ENCODE assay signal across 11 cellular contexts in the genomic region with DNA sequence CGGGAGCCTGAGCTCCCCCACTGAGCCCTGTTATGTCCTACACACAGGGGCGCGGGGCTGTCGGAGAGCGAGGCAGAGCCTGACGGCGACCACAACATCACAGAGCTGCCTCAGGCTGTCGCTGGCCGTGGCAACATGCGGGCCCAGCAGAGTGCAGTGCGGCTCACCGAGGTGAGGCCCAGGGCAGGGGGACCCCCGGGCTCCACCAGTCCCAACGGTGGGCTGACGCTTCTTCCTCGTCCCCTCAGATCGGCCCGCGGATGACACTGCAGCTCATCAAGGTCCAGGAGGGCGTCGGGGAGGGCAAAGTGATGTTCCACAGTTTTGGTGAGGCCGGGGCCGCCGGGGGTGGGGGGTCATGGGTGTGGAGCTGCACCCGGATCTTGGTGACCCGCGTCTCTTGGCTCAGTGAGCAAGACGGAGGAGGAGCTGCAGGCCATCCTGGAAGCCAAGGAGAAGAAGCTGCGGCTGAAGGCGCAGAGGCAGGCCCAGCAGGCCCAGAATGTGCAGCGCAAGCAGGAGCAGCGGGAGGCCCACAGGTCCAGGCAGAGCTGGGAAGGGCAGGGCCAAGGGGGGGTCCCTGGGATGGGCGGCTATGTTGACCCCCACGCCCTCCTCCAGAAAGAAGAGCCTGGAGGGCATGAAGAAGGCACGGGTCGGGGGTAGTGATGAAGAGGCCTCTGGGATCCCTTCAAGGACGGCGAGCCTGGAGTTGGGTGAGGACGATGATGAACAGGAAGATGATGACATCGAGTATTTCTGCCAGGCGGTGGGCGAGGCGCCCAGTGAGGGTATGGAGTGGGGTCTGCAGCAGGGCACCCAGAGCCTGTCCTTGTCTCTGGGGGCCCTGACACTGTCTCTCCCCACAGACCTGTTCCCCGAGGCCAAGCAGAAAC. TPM values are rescaled to one million over a fixed set of nuclear protein-coding genes. Genes with fewer than 3 reads are reported as not detected.
DNase-seq lines count a peak whose midpoint lies in the region; ATAC-seq and TF ChIP-seq lines count a peak whose summit lies in the region.
"Had no signal": no experiment of that assay in that cellular context is flagged by ENCODE, and none has a peak within 500 bp of the region (broad histone marks: within the 10 kb centered on the region; RNA-seq: fewer than 3 reads in every experiment).

No MANE protein-coding gene starts in this region.

- H2BK120ac ChIP-seq in H9 (ENCODE audit: low read depth, low read length, poor library complexity, severe bottlenecking), result no peak overlapping the region

- H3F3A ChIP-seq in DOHH2 (ENCODE audit: control insufficient read depth, insufficient read depth) (peaks cover 50% of the 10 kb centered on the region), PC-3 (ENCODE audit: low read length, unreplicated experiment) (peaks cover 20% of the 10 kb centered on the region)

- H3K4ac ChIP-seq in H9 (ENCODE audit: low read depth, low read length), result no peak overlapping the region

- H4K5ac ChIP-seq in H9 (ENCODE audit: insufficient read length, low read depth, low read length), result no peak overlapping the region

- no peak overlapping the region for H3K23ac ChIP-seq in H9 (ENCODE audit: insufficient read length, low read depth, low read length)

- H2BK15ac ChIP-seq in H9 (ENCODE audit: low read depth, low read length), result no peak overlapping the region

- no peak overlapping the region for H3K14ac ChIP-seq in H9 (ENCODE audit: insufficient read depth, low read length)

- H3K18ac ChIP-seq in H9 (ENCODE audit: insufficient read length, low read depth, low read length), result no peak overlapping the region

- ATAC-seq in PC-3 (no peak), naive B cell (ENCODE audit: low read depth in 2 of 2) (no peak), HG02884 (IDR thresholded peaks at IDR 0.05; ENCODE audit: unreplicated experiment) (no peak)
- ATAC-seq: naive thymus-derived CD4-positive, alpha-beta T cell had no signal

- no peaks in the 10 kb centered on the region for H3K9me2 ChIP-seq in DOHH2 (replicated peaks; ENCODE audit: control insufficient read depth, low read length)
- no peaks in the 10 kb centered on the region for H3K9me2 ChIP-seq in PC-3 (replicated peaks; ENCODE audit: low read length)

- CTCF ChIA-PET in PC-3 (lab: Charles Lee), result no interaction called here

- H2BK20ac ChIP-seq in H9 (ENCODE audit: low read depth, low read length, poor library complexity, severe bottlenecking), result no peak overlapping the region

- H3K36me3 Mint-ChIP-seq in naive B cell (peaks cover 4 to 7% of the 10 kb centered on the region in 2 donors), H9 (ENCODE audit: insufficient read depth in 1 of 3, low read depth in 3 of 3) (peaks cover 33 to 69% (median 51%) of the 10 kb centered on the region in 3 experiments)

- no peaks in the 10 kb centered on the region for H3K9me3 ChIP-seq in DOHH2 (ENCODE audit: control insufficient read depth, insufficient read depth, low read length)
- H3K9me3 ChIP-seq in PC-3 (ENCODE audit: low read length), result no peaks in the 10 kb centered on the region
- no peaks in the 10 kb centered on the region for H3K9me3 ChIP-seq in H9 (ENCODE audit: control insufficient read depth, low read depth, low read length)
- H3K9me3 ChIP-seq: MG63 had no signal

- no peak overlapping the region for H4K91ac ChIP-seq in H9 (ENCODE audit: insufficient read length, low read depth, low read length)

- H3K9ac ChIP-seq in PC-3 (ENCODE audit: low read length) (no peak overlapping the region), H9 (ENCODE audit: extremely low read depth, insufficient read length, low read length) (no peak overlapping the region)

- H3K79me1 ChIP-seq in H9 (ENCODE audit: insufficient read depth, low read depth, low read length, poor library complexity, severe bottlenecking), result no peaks in the 10 kb centered on the region

- BruUV-seq in PC-3 (replicated peaks; lab: Mats Ljungman, UMichigan), result TSS peak; percentile 0

- peaks cover 66% of the 10 kb centered on the region for H3K4me1 ChIP-seq in DOHH2 (ENCODE audit: control insufficient read depth, low read length)
- H3K4me1 ChIP-seq in PC-3 (ENCODE audit: insufficient read depth, low read length), result peaks cover 12% of the 10 kb centered on the region
- H3K4me1 ChIP-seq in H9 (ENCODE audit: insufficient read depth, low read length), result no peaks in the 10 kb centered on the region; the same call in 1 of the 2 replicates

- H3K79me2 ChIP-seq in DOHH2 (ENCODE audit: control insufficient read depth, low read length) (peaks cover 40% of the 10 kb centered on the region), PC-3 (ENCODE audit: low read length) (peaks cover 40% of the 10 kb centered on the region), H9 (ENCODE audit: insufficient read depth, low read length) (peaks cover 7% of the 10 kb centered on the region; the same call in 1 of the 2 replicates)

- no peak overlapping the region for H3K56ac ChIP-seq in H9 (ENCODE audit: insufficient read length, low read depth, low read length)

- no peak overlapping the region for H2BK12ac ChIP-seq in H9 (ENCODE audit: insufficient read length, low read depth, low read length)

- H2AFZ ChIP-seq in PC-3 (ENCODE audit: low read length), result no peak overlapping the region
- H2AFZ ChIP-seq in H9 (ENCODE audit: low read length), result no peak overlapping the region

- H3K4me1 Mint-ChIP-seq in naive B cell (peaks cover 43 to 55% (median 51%) of the 10 kb centered on the region in 3 donors), H9 (peaks cover 7 to 16% of the 10 kb centered on the region in 2 experiments)

- H4K20me1 ChIP-seq in DOHH2 (ENCODE audit: control insufficient read depth, insufficient read depth, low read depth, low read length) (no peaks in the 10 kb centered on the region), PC-3 (ENCODE audit: low read length) (0 out of 2 replicates have a peak, but pooled peaks cover 14% of the 10 kb centered on the region), H9 (ENCODE audit: control insufficient read depth, insufficient read depth, insufficient read length) (no peaks in the 10 kb centered on the region)

- no peak overlapping the region for H3K27ac ChIP-seq in DOHH2 (ENCODE audit: low read depth, low read length)
- no peak overlapping the region for H3K27ac ChIP-seq in PC-3 (ENCODE audit: low read length)
- no peak overlapping the region for H3K27ac ChIP-seq in H9 (ENCODE audit: insufficient read length, low read depth, low read length)

- WGBS in H9 (ENCODE audit: extremely low coverage, insufficient read length, low lambda C conversion rate), result no CpG with 5 or more reads among the region's 44 CpGs

- no peak for TF ChIP-seq CTCF in DOHH2 (IDR thresholded peaks at IDR 0.05; ENCODE audit: low read depth, low read length, poor library complexity, severe bottlenecking)
- TF ChIP-seq CTCF in PC-3 (conservative IDR thresholded peaks at IDR 0.05; ENCODE audit: low read depth, low read length), result no peak
- no peak for TF ChIP-seq CTCF in H9 (conservative IDR thresholded peaks at IDR 0.05)

- peak overlapping the region in 7 of 8 donors; percentile 35 to 76 (median 61) for H3K4me3 Mint-ChIP-seq in naive B cell
- H3K4me3 Mint-ChIP-seq in H9, result no peak overlapping the region

- H2AK5ac ChIP-seq in H9 (ENCODE audit: insufficient read length, low read length), result no peak overlapping the region

- H3K4me3 ChIP-seq in DOHH2 (ENCODE audit: low read length) (no peak overlapping the region), PC-3 (ENCODE audit: low read length) (no peak overlapping the region)
- H3K4me3 ChIP-seq: MG63, skin epidermis had no signal

- no peak overlapping the region for H3T11ph ChIP-seq in H9 (ENCODE audit: low read length)

- intact Hi-C loops in PC-3 (cut with micrococcal nuclease), result no loop called here

- H3K27me3 Mint-ChIP-seq in naive B cell, result no peaks in the 10 kb centered on the region
- no peaks in the 10 kb centered on the region; the same call in none of the 2 replicates for H3K27me3 Mint-ChIP-seq in H9 (ENCODE audit: low read depth)
- H3K27me3 Mint-ChIP-seq: naive thymus-derived CD4-positive, alpha-beta T cell had no signal

- peaks cover 74% of the 10 kb centered on the region for H3K36me3 ChIP-seq in DOHH2 (ENCODE audit: control insufficient read depth, low read length)
- H3K36me3 ChIP-seq in PC-3 (ENCODE audit: low read depth, low read length), result peaks cover 44% of the 10 kb centered on the region

- peaks cover 0 to 2% (median 0%) of the 10 kb centered on the region in 7 donors for H3K9me3 Mint-ChIP-seq in naive B cell
- no peaks in the 10 kb centered on the region; a peak in 1 of 5 replicates for H3K9me3 Mint-ChIP-seq in H9

- peaks cover 7% of the 10 kb centered on the region for H3K23me2 ChIP-seq in H9 (ENCODE audit: insufficient read length, low read depth, low read length, poor library complexity, severe bottlenecking)

- H3K4me2 ChIP-seq in DOHH2 (ENCODE audit: low read length), result peak overlapping the region; percentile 34
- no peak overlapping the region for H3K4me2 ChIP-seq in PC-3 (ENCODE audit: low read length)
- no peak overlapping the region for H3K4me2 ChIP-seq in H9 (ENCODE audit: insufficient read depth, insufficient read length, low read length)

- POLR2A ChIA-PET in PC-3 (lab: Charles Lee; ENCODE audit: unreplicated experiment), result interaction anchor here (0.6 kb wide), 1 partner anchor 140 kb away, joined by 4 read pairs; no protein-coding TSS in a partner anchor

- DNase-seq in PC-3 (no peak), naive B cell (no peak), H9 (no peak)
- DNase-seq: DMS53; MG63; naive thymus-derived CD4-positive, alpha-beta T cell; NCI-H226 had no signal

- H3K27me3 ChIP-seq in DOHH2 (ENCODE audit: control insufficient read depth, low read length) (no peaks in the 10 kb centered on the region), PC-3 (ENCODE audit: low read length) (no peaks in the 10 kb centered on the region), H9 (ENCODE audit: insufficient read depth, low read length) (no peaks in the 10 kb centered on the region)
- H3K27me3 ChIP-seq: MG63 had no signal

- peak overlapping the region in 5 of 6 donors; percentile 22 to 88 (median 63) for H3K27ac Mint-ChIP-seq in naive B cell
- peak overlapping the region in 1 of 3 experiments; percentile 44; a peak in 1 of 7 replicates for H3K27ac Mint-ChIP-seq in H9

- H4K8ac ChIP-seq in H9 (replicated peaks; ENCODE audit: insufficient read length, low read depth, low read length), result no peak overlapping the region

- no peak overlapping the region for H2BK5ac ChIP-seq in H9 (ENCODE audit: insufficient read length, low read length)

RNA-seq across cellular contexts. Expression of a gene that starts 1.2 kb away (rescaled TPM):
- 11.1 and 17.3 TPM in 2 replicates for total RNA-seq in PC-3 (2014; rRNA removed)
- 1 to 10 TPM in 3 of 6 donors, under 1 TPM in 3; 0.69 to 1.2 (median 0.92) TPM for polyA plus RNA-seq in naive B cell (ENCODE audit: low read depth in 6 of 6)
- 60.6 and 63.7 TPM in 2 replicates for total RNA-seq in H9 (2021)

RNA-seq across cellular contexts. Expression of a gene that starts 4.2 kb away (rescaled TPM):
- total RNA-seq in PC-3 (2014; rRNA removed), result 183 and 214 TPM in 2 replicates
- 10 to 100 TPM in 5 of 6 donors, 1 to 10 TPM in 1; 7.8 to 30.7 (median 15.1) TPM for polyA plus RNA-seq in naive B cell (ENCODE audit: low read depth in 6 of 6)
- 150 and 157 TPM in 2 replicates for total RNA-seq in H9 (2021)

RNA-seq across cellular contexts. Expression of a gene that starts 7.8 kb away (rescaled TPM):
- total RNA-seq in PC-3 (2014; rRNA removed) (0.81 and 1.2 TPM in 2 replicates), H9 (2021) (0.18 and 0.26 TPM in 2 replicates)
- polyA plus RNA-seq in naive B cell (ENCODE audit: low read depth in 6 of 6), result 1 to 10 TPM in 1 of 6 donors, under 1 TPM in 3, not detected in 2; 0.39 to 1.1 (median 0.65) TPM
- total RNA-seq: frontal cortex had no signal

RNA-seq across cellular contexts. Expression of a gene that starts 9.4 kb away (rescaled TPM):
- total RNA-seq in PC-3 (2014; rRNA removed) (575 and 635 TPM in 2 replicates), H9 (2021) (290 and 296 TPM in 2 replicates)
- 100 to 1,000 TPM; 141 to 177 (median 159) TPM for polyA plus RNA-seq in naive B cell (ENCODE audit: low read depth in 6 of 6)

RNA-seq across cellular contexts. Expression of a gene that starts 24.2 kb away (rescaled TPM):
- 17.2 and 18.4 TPM in 2 replicates for total RNA-seq in PC-3 (2014; rRNA removed)
- polyA plus RNA-seq in naive B cell (ENCODE audit: low read depth in 6 of 6), result 10 to 100 TPM; 14.7 to 37.0 (median 23.8) TPM
- total RNA-seq in H9 (2021), result 20.0 and 21.1 TPM in 2 replicates

Comparison
In these comparisons a context has a peak if more than half of its experiments do, and no peak if none do; other contexts are left out.
1. H3K4me3 Mint-ChIP-seq: peak in naive B cell (7 of 8); none in H9 (0 of 2).